In genomic region chr1:67686272-67687197, GRCh38 we compare ENCODE assay signal across 1 cellular context.
TF ChIP-seq lines count a peak whose summit lies in the region.

No MANE protein-coding gene starts in this region.

TF ChIP-seq in H1, 55 proteins besides CTCF, POLR2A, EP300 and RAD21:
- no peak for TF ChIP-seq KDM5A (IDR thresholded peaks at IDR 0.05; ENCODE audit: low read length)
- peak; percentile 26; the same call in 1 of the 2 replicates for TF ChIP-seq E2F6 (IDR thresholded peaks at IDR 0.05)
- no peak for TF ChIP-seq NANOG (IDR thresholded peaks at IDR 0.05; ENCODE audit: insufficient read depth, low read depth, low read length, poor library complexity, severe bottlenecking)
- TF ChIP-seq EGR1 (IDR thresholded peaks at IDR 0.05; ENCODE audit: borderline replicate concordance, low read depth, low read length): no peak
- TF ChIP-seq SAP30 (IDR thresholded peaks at IDR 0.05; ENCODE audit: insufficient read depth, insufficient replicate concordance, low read length): no peak
- no peak for TF ChIP-seq KDM1A (IDR thresholded peaks at IDR 0.05; ENCODE audit: borderline replicate concordance, low read length)
- TF ChIP-seq TAF1 (IDR thresholded peaks at IDR 0.05; ENCODE audit: low read depth, low read length): 0 out of 2 replicates have a peak, but pooled peaks have one; percentile 33
- TF ChIP-seq CHD7 (IDR thresholded peaks at IDR 0.05; ENCODE audit: insufficient replicate concordance, low read length): no peak
- TF ChIP-seq TEAD4 (IDR thresholded peaks at IDR 0.05; ENCODE audit: low read depth, low read length): no peak
- TF ChIP-seq TBP (IDR thresholded peaks at IDR 0.05; ENCODE audit: low read depth, low read length): peak; percentile 9; the same call in 1 of the 2 replicates
- TF ChIP-seq POU5F1 (IDR thresholded peaks at IDR 0.05; ENCODE audit: low read depth, low read length): no peak
- no peak for TF ChIP-seq SP4 (IDR thresholded peaks at IDR 0.05; ENCODE audit: low read length)
- no peak for TF ChIP-seq SIRT6 (IDR thresholded peaks at IDR 0.05; ENCODE audit: low read length)
- TF ChIP-seq CEBPB (IDR thresholded peaks at IDR 0.05; ENCODE audit: low read depth, low read length): no peak
- TF ChIP-seq RXRA (IDR thresholded peaks at IDR 0.05; ENCODE audit: insufficient read depth, low read depth, low read length): no peak
- peak; percentile 61; the same call in 1 of the 2 replicates for TF ChIP-seq BACH1 (IDR thresholded peaks at IDR 0.05; ENCODE audit: low read length)
- TF ChIP-seq FOSL1 (IDR thresholded peaks at IDR 0.05; ENCODE audit: insufficient read depth, low read depth, low read length): no peak
- TF ChIP-seq SP1 (IDR thresholded peaks at IDR 0.05; ENCODE audit: low read depth, low read length): no peak
- no peak for TF ChIP-seq GABPA (IDR thresholded peaks at IDR 0.05; ENCODE audit: borderline replicate concordance, insufficient read depth, low read length)
- TF ChIP-seq POLR2AphosphoS5 (IDR thresholded peaks at IDR 0.05; ENCODE audit: low read depth, low read length): 0 out of 2 replicates have a peak, but pooled peaks have one; percentile 13
- no peak for TF ChIP-seq NRF1 (IDR thresholded peaks at IDR 0.05; ENCODE audit: low read depth, low read length)
- TF ChIP-seq JUN (IDR thresholded peaks at IDR 0.05; ENCODE audit: low read depth, low read length): no peak
- peak; percentile 29; the same call in 1 of the 2 replicates for TF ChIP-seq CREB1 (IDR thresholded peaks at IDR 0.05)
- no peak for TF ChIP-seq SIX5 (IDR thresholded peaks at IDR 0.05; ENCODE audit: low read depth, low read length)
- TF ChIP-seq SUZ12 (IDR thresholded peaks at IDR 0.05; ENCODE audit: low read length): no peak
- TF ChIP-seq ATF3 (IDR thresholded peaks at IDR 0.05; ENCODE audit: insufficient read depth, low read depth, low read length): no peak
- no peak for TF ChIP-seq USF2 (IDR thresholded peaks at IDR 0.05; ENCODE audit: low read length)
- TF ChIP-seq SRF (IDR thresholded peaks at IDR 0.05; ENCODE audit: low read depth, low read length): no peak
- no peak for TF ChIP-seq CHD1 (IDR thresholded peaks at IDR 0.05; ENCODE audit: low read depth, low read length)
- TF ChIP-seq GTF2F1 (IDR thresholded peaks at IDR 0.05; ENCODE audit: borderline replicate concordance, low read depth, low read length): no peak
- TF ChIP-seq SP2 (IDR thresholded peaks at IDR 0.05; ENCODE audit: low read length): no peak
- TF ChIP-seq RNF2 (IDR thresholded peaks at IDR 0.05; ENCODE audit: borderline replicate concordance, low read depth, low read length, missing control alignments, poor library complexity, severe bottlenecking): no peak
- no peak for TF ChIP-seq CBX5 (IDR thresholded peaks at IDR 0.05; ENCODE audit: low read depth, low read length)
- no peak for TF ChIP-seq CBX8 (IDR thresholded peaks at IDR 0.05; ENCODE audit: borderline replicate concordance, low read depth, low read length)
- no peak for TF ChIP-seq ATF2 (IDR thresholded peaks at IDR 0.05; ENCODE audit: low read length)
- TF ChIP-seq SIN3A (conservative IDR thresholded peaks at IDR 0.05 in 1 of 2, IDR thresholded peaks at IDR 0.05 in 1 of 2; ENCODE audit: low read depth in 1 of 2, low read length in 2 of 2): no peak
- TF ChIP-seq MAX (IDR thresholded peaks at IDR 0.05): peak; percentile 36; the same call in 1 of the 2 replicates
- no peak for TF ChIP-seq YY1 (IDR thresholded peaks at IDR 0.05; ENCODE audit: low read depth, low read length)
- TF ChIP-seq RBBP5 (IDR thresholded peaks at IDR 0.05; ENCODE audit: borderline replicate concordance, low read depth, low read length): 0 out of 2 replicates have a peak, but pooled peaks have one; percentile 53
- TF ChIP-seq PHF8 (conservative IDR thresholded peaks at IDR 0.05; ENCODE audit: low read depth, low read length): no peak; the same call in 1 of the 2 replicates
- TF ChIP-seq TAF7 (optimal IDR thresholded peaks at IDR 0.05; ENCODE audit: borderline replicate concordance, low read depth, low read length): peak; percentile 62
- TF ChIP-seq HDAC6 (IDR thresholded peaks at IDR 0.05; ENCODE audit: low read depth, low read length): no peak
- peak; percentile 46; the same call in 1 of the 2 replicates for TF ChIP-seq MAFK (IDR thresholded peaks at IDR 0.05; ENCODE audit: low read depth, low read length)
- TF ChIP-seq BCL11A (IDR thresholded peaks at IDR 0.05; ENCODE audit: low read depth in 2 of 2, low read length in 2 of 2): no peak
- TF ChIP-seq CHD2 (IDR thresholded peaks at IDR 0.05; ENCODE audit: low read length): no peak
- no peak for TF ChIP-seq KDM4A (IDR thresholded peaks at IDR 0.05; ENCODE audit: low read depth, low read length, severe bottlenecking)
- no peak for TF ChIP-seq BRCA1 (IDR thresholded peaks at IDR 0.05; ENCODE audit: low read depth, low read length)
- TF ChIP-seq CTBP2 (IDR thresholded peaks at IDR 0.05; ENCODE audit: borderline replicate concordance, insufficient read depth, insufficient read length, low read length): no peak
- no peak for TF ChIP-seq ZNF274 (IDR thresholded peaks at IDR 0.05; ENCODE audit: borderline replicate concordance, extremely low read depth, low read length)
- TF ChIP-seq RFX5 (IDR thresholded peaks at IDR 0.05; ENCODE audit: borderline replicate concordance, low read depth, low read length): no peak
- no peak for TF ChIP-seq TCF12 (IDR thresholded peaks at IDR 0.05; ENCODE audit: low read depth, low read length)
- no peak for TF ChIP-seq EZH2 (IDR thresholded peaks at IDR 0.05; ENCODE audit: low read depth, low read length, severe bottlenecking)
- TF ChIP-seq HDAC2 (IDR thresholded peaks at IDR 0.05; ENCODE audit: borderline replicate concordance in 1 of 2, low read depth in 2 of 2, low read length in 2 of 2): no peak
- 0 out of 2 replicates have a peak, but pooled peaks have one; percentile 5 for TF ChIP-seq JUND (IDR thresholded peaks at IDR 0.05; ENCODE audit: low read length)
- TF ChIP-seq ASH2L (IDR thresholded peaks at IDR 0.05; ENCODE audit: low read length): peak; percentile 26
TF ChIP-seq in H1: peak in this region for 12.
